19 cellular contexts compared by ENCODE assay signal in the genomic region with DNA sequence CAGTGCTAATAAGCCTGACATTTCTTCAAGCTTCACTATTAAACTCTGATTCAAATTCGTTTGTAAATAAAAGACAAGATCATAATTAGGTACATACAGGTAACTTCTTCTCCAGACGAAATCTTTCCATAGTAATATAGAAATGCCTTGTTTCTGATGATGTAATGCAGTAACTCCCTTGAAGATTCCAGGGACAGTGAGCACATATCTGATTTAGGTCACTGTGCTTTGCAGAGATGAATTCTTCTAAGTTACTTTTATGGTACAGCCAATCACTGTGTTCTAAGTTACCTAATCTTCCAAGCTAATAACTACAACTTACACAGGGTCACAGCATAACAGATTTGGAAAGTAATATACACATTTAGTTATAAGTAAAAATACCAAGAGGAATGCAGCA. TPM values are rescaled to one million over a fixed set of nuclear protein-coding genes. Genes with fewer than 3 reads are reported as not detected.
DNase-seq lines count a peak whose midpoint lies in the region; ATAC-seq, FAIRE-seq and TF ChIP-seq lines count a peak whose summit lies in the region.
"Had no signal": no experiment of that assay in that cellular context is flagged by ENCODE, and none has a peak within 500 bp of the region (broad histone marks: within the 10 kb centered on the region; RNA-seq: fewer than 3 reads in every experiment).

No MANE protein-coding gene starts in this region.

- H3K4me3 ChIP-seq in HepG2 (replicated peaks in 1 of 3; ENCODE audit: insufficient read depth in 1 of 3, low read depth in 2 of 3, low read length in 3 of 3) (no peak overlapping the region), right lobe of liver (no peak overlapping the region), mesenchymal stem cell (ENCODE audit: insufficient read depth in 1 of 2, low read depth in 1 of 2, low read length in 2 of 2) (no peak overlapping the region)

- 0 out of 2 replicates have a peak, but pooled peaks cover 3% of the 10 kb centered on the region for H4K20me1 ChIP-seq in HepG2 (ENCODE audit: insufficient read depth, low read length)

- H3K27ac ChIP-seq in HepG2 (ENCODE audit: extremely low read length, insufficient read depth, low read length), result no peak overlapping the region
- no peak overlapping the region for H3K27ac ChIP-seq in right lobe of liver
- H3K27ac ChIP-seq in mesenchymal stem cell (ENCODE audit: low read length, poor library complexity, severe bottlenecking), result no peak overlapping the region

- no peak overlapping the region for H2BK120ac ChIP-seq in mesenchymal stem cell (ENCODE audit: low read depth, low read length)

- peaks cover 0 to 2% of the 10 kb centered on the region in 2 experiments; a peak in 1 of 5 replicates for H3K36me3 ChIP-seq in HepG2 (replicated peaks in 1 of 2; ENCODE audit: control insufficient read depth in 1 of 2, insufficient read depth in 2 of 2, low read length in 2 of 2)
- no peaks in the 10 kb centered on the region for H3K36me3 ChIP-seq in right lobe of liver
- H3K36me3 ChIP-seq in mesenchymal stem cell (ENCODE audit: control insufficient read depth in 1 of 2, insufficient read depth in 2 of 2, low read depth in 1 of 2, low read length in 2 of 2), result peaks cover 0 to 63% of the 10 kb centered on the region in 2 experiments

- TF ChIP-seq RAD21 in HepG2 (CRISPR knock-in tag; IDR thresholded peaks at IDR 0.05), result no peak

- no peak overlapping the region for H3K14ac ChIP-seq in mesenchymal stem cell (ENCODE audit: low read length in 2 of 2)

- peaks cover 51% of the 10 kb centered on the region for H3K4me1 ChIP-seq in HepG2 (ENCODE audit: insufficient read depth, low read length)
- H3K4me1 ChIP-seq in right lobe of liver, result peaks cover 0 to 10% (median 0%) of the 10 kb centered on the region in 4 donors
- no peaks in the 10 kb centered on the region for H3K4me1 ChIP-seq in mesenchymal stem cell (ENCODE audit: control insufficient read depth, insufficient read depth, low read depth, low read length)
- H3K4me1 ChIP-seq: Caco-2 had no signal

- TF ChIP-seq POLR2A in HepG2 (IDR thresholded peaks at IDR 0.05; ENCODE audit: insufficient read depth in 1 of 2, low read depth in 2 of 2, low read length in 2 of 2) (no peak), right lobe of liver (IDR thresholded peaks at IDR 0.05) (no peak)

- CTCF ChIA-PET in HepG2 (lab: Yijun Ruan, JAX; ENCODE audit: low intra/inter-chr PET ratio, low total read pairs), result no interaction called here

- TF ChIP-seq CTCF in HepG2 (CRISPR knock-in tag; IDR thresholded peaks at IDR 0.05) (no peak), right lobe of liver (IDR thresholded peaks at IDR 0.05) (no peak)

- WGBS in HepG2 (ENCODE audit: low lambda C conversion rate), result 83% methylated on average over 2 of the region's 2 CpGs
- WGBS in right lobe of liver (ENCODE audit: insufficient coverage, low coverage, low lambda C conversion rate, missing lambda C conversion rate), result 86% methylated on average over 2 of the region's 2 CpGs
- WGBS in mesenchymal stem cell, result 100% methylated on average over 1 of the region's 2 CpGs

- H3K79me1 ChIP-seq in mesenchymal stem cell (replicated peaks; ENCODE audit: low read length, poor library complexity, severe bottlenecking), result peaks cover 2% of the 10 kb centered on the region

- DNase-seq in HepG2 (ENCODE audit: low spot score) (no peak), right lobe of liver (no peak), amniotic epithelial cell (ENCODE audit: low read depth) (peak; percentile 27), mesenchymal stem cell (peak; percentile 20), H4 (ENCODE audit: low spot score) (no peak), NOMO-1 (lab: John Stamatoyannopoulos, UW; ENCODE audit: unreplicated experiment in 2 of 2) (no peak), ACHN (no peak), NCI-H1105 (lab: John Stamatoyannopoulos, UW) (no peak)
- DNase-seq: Caco-2, DMS53, Karpas-422, MM.1S, NCI-H1930, NCI-H2171 treated with DMSO at 0.1 percent for 48 hours, NCI-H510A, NCI-H82, SHP77 treated with DMSO at 0.1 percent for 48 hours had no signal

- no peak overlapping the region for H2BK5ac ChIP-seq in mesenchymal stem cell (ENCODE audit: low read depth, low read length, poor library complexity, severe bottlenecking)

- no peak overlapping the region for H2BK15ac ChIP-seq in mesenchymal stem cell (ENCODE audit: low read depth, poor library complexity, severe bottlenecking)

- H2BK12ac ChIP-seq in mesenchymal stem cell (ENCODE audit: low read length in 2 of 2), result no peak overlapping the region

- in situ Hi-C loops in HepG2 (cut with HindIII; ENCODE audit: extremely low pct_ligation_motif_present, low pct_unique_long_range_greater_than_20kb) (loop anchor here (25.0 kb wide), 1 partner anchor 319 kb away; no protein-coding TSS in a partner anchor), ACHN (cut with HindIII; ENCODE audit: low pct_ligation_motif_present, low pct_unique_long_range_greater_than_20kb, low sequenced_read_pairs) (no loop called here)

- no peak overlapping the region for H4K8ac ChIP-seq in mesenchymal stem cell (ENCODE audit: low read length)

- peaks cover 70% of the 10 kb centered on the region for H3K79me2 ChIP-seq in HepG2 (ENCODE audit: insufficient read depth, low read length)

- no peak overlapping the region for H2AK5ac ChIP-seq in mesenchymal stem cell (ENCODE audit: low read length, severe bottlenecking)

- no peak for ATAC-seq in HepG2
- no peak for ATAC-seq in right lobe of liver

- H3K4me2 ChIP-seq in HepG2 (ENCODE audit: low read depth, low read length), result no peak overlapping the region
- no peak overlapping the region for H3K4me2 ChIP-seq in mesenchymal stem cell (ENCODE audit: low read length, poor library complexity, severe bottlenecking)

- TF ChIP-seq EP300 in HepG2 (IDR thresholded peaks at IDR 0.05; ENCODE audit: low read depth in 2 of 2, low read length in 2 of 2) (no peak), HepG2 (CRISPR knock-in tag; IDR thresholded peaks at IDR 0.05; ENCODE audit: borderline replicate concordance) (no peak)

- no TSS peak for BruUV-seq in HepG2 (replicated peaks; lab: Mats Ljungman, UMichigan)

- POLR2A ChIA-PET in HepG2 (lab: Yijun Ruan, JAX), result no interaction called here

- H3K9ac ChIP-seq in HepG2 (ENCODE audit: insufficient read depth, low read depth, low read length), result no peak overlapping the region
- H3K9ac ChIP-seq in mesenchymal stem cell (ENCODE audit: low read length), result peak overlapping the region; percentile 5

- H3K9me3 ChIP-seq in HepG2 (ENCODE audit: low read length) (no peaks in the 10 kb centered on the region), right lobe of liver (no peaks in the 10 kb centered on the region), mesenchymal stem cell (ENCODE audit: control insufficient read depth, low read length) (no peaks in the 10 kb centered on the region)
- H3K9me3 ChIP-seq: Caco-2 had no signal

- FAIRE-seq in HepG2 (lab: Jason Lieb, UNC), result no peak
- FAIRE-seq: GM19239, RCC 7860 had no signal

- H3K4ac ChIP-seq in mesenchymal stem cell (ENCODE audit: low read depth in 1 of 2, low read length in 2 of 2), result no peak overlapping the region

- no peak overlapping the region for H2AFZ ChIP-seq in HepG2 (ENCODE audit: low read length)
- no peak overlapping the region for H2AFZ ChIP-seq in mesenchymal stem cell (ENCODE audit: low read depth, low read length)

- intact Hi-C loops in HepG2 (cut with micrococcal nuclease; ENCODE audit: unreplicated experiment) (no loop called here), right lobe of liver (cut with DNase I) (no loop called here)

- H4K91ac ChIP-seq in mesenchymal stem cell (ENCODE audit: low read length), result no peak overlapping the region

- H3K27me3 ChIP-seq in HepG2 (ENCODE audit: control insufficient read depth in 1 of 2, insufficient read depth in 2 of 2, low read length in 2 of 2), result no peaks in the 10 kb centered on the region
- H3K27me3 ChIP-seq in right lobe of liver, result no peaks in the 10 kb centered on the region
- H3K27me3 ChIP-seq in mesenchymal stem cell (ENCODE audit: control insufficient read depth in 1 of 2, insufficient read depth in 1 of 2, low read length in 2 of 2), result no peaks in the 10 kb centered on the region

- no peak overlapping the region for H3K23ac ChIP-seq in mesenchymal stem cell (ENCODE audit: low read length in 2 of 2)

- no peak overlapping the region for H3K18ac ChIP-seq in mesenchymal stem cell (ENCODE audit: low read depth in 1 of 2, low read length in 2 of 2)

TF ChIP-seq in HepG2, 621 proteins besides CTCF, POLR2A, EP300 and RAD21:
- peak; percentile 70 for TF ChIP-seq ATF7 (IDR thresholded peaks at IDR 0.05)
- no peak for TF ChIP-seq ATF7 (CRISPR knock-in tag; IDR thresholded peaks at IDR 0.05)
- TF ChIP-seq NFATC3 (CRISPR knock-in tag; IDR thresholded peaks at IDR 0.05), result no peak
- TF ChIP-seq KMT2B (CRISPR knock-in tag; IDR thresholded peaks at IDR 0.05), result no peak
- no peak for TF ChIP-seq ZNF160 (CRISPR knock-in tag; IDR thresholded peaks at IDR 0.05)
- no peak for TF ChIP-seq DNMT3B (CRISPR knock-in tag; conservative IDR thresholded peaks at IDR 0.05)

RNA-seq across cellular contexts. Expression of gene SLC4A7, which starts 27.6 kb away (rescaled TPM):
- total RNA-seq in HepG2 (2016; rRNA removed; fragmentation: Illumina TruSeq; extraction: Trizol) (34.0 and 43.8 TPM in 2 replicates), right lobe of liver (1 to 10 TPM; 3.0 to 9.9 (median 5.8) TPM)
- 34.8 and 42.1 TPM in 2 replicates for total RNA-seq in HepG2 (2016; cell fraction: cytosol; rRNA removed; fragmentation: Illumina TruSeq; extraction: Trizol; ENCODE audit: low read depth)
- 29.3 and 44.3 TPM in 2 replicates for total RNA-seq in HepG2 (2016; cell fraction: insoluble cytoplasmic fraction; rRNA removed; fragmentation: Illumina TruSeq; extraction: Trizol)
- 28.7 and 35.6 TPM in 2 replicates for total RNA-seq in HepG2 (2016; cell fraction: membrane; rRNA removed; fragmentation: Illumina TruSeq; extraction: Trizol)
- total RNA-seq in HepG2 (2016; cell fraction: nucleus; rRNA removed; fragmentation: Illumina TruSeq; extraction: Trizol), result 71.7 and 82.7 TPM in 2 replicates
- polyA plus RNA-seq in HepG2 (2011; rRNA removed), result 11.5 and 16.4 TPM in 2 replicates
- 4.3 and 6.6 TPM in 2 replicates for polyA plus RNA-seq in HepG2 (2011; cell fraction: cytosol; rRNA removed)
- polyA plus RNA-seq in HepG2 (2011; cell fraction: nucleus; rRNA removed), result 25.4 and 28.4 TPM in 2 replicates
- polyA plus RNA-seq in HepG2 (2012), result 17.0 and 18.8 TPM in 2 replicates
- polyA plus RNA-seq in HepG2 (2016; cell fraction: cytosol; fragmentation: Illumina TruSeq; extraction: Trizol; ENCODE audit: low read depth), result 0.26 and 0.35 TPM in 2 replicates
- polyA plus RNA-seq in HepG2 (2016; cell fraction: insoluble cytoplasmic fraction; fragmentation: Illumina TruSeq; extraction: Trizol; ENCODE audit: low read depth), result 5.9 and 6.7 TPM in 2 replicates
- 0.84 and 1.2 TPM in 2 replicates for polyA plus RNA-seq in HepG2 (2016; cell fraction: membrane; fragmentation: Illumina TruSeq; extraction: Trizol; ENCODE audit: low read depth)
- polyA plus RNA-seq in HepG2 (2016; cell fraction: nucleus; fragmentation: Illumina TruSeq; extraction: Trizol; ENCODE audit: insufficient read depth, low read depth), result 35.5 and 37.9 TPM in 2 replicates
- polyA minus RNA-seq in HepG2 (2011; rRNA and poly(A)+ RNA removed; ENCODE audit: low replicate concordance), result 15.4 and 26.8 TPM in 2 replicates
- 51.8 and 52.8 TPM in 2 replicates for polyA minus RNA-seq in HepG2 (2011; cell fraction: cytosol; rRNA and poly(A)+ RNA removed)
- 130 and 149 TPM in 2 replicates for polyA minus RNA-seq in HepG2 (2011; cell fraction: nucleus; rRNA and poly(A)+ RNA removed)
- polyA plus RNA-seq in mesenchymal stem cell (2013, experiment 1 of 2), result 11.7 TPM
- polyA plus RNA-seq in mesenchymal stem cell (2013, experiment 2 of 2), result 10.7 TPM
- total RNA-seq in H4 (2014; rRNA removed; shearing (Covaris generic)), result 9.0 and 11.4 TPM in 2 replicates

Comparison
In these comparisons a context has a peak if more than half of its experiments do, and no peak if none do; other contexts are left out.
1. DNase-seq: peak in amniotic epithelial cell (single experiment) and mesenchymal stem cell (single experiment); none in HepG2 (single experiment), right lobe of liver (0 of 3), H4 (single experiment), NOMO-1 (0 of 2), ACHN (single experiment) and NCI-H1105 (single experiment).